In genomic region chr11:11056316-11056715, GRCh38 we compare ENCODE assay signal across 22 cellular contexts.
A peak's percentile ranks its signal among the peaks of the same experiment; 100 is the strongest.
DNase-seq lines count a peak whose midpoint lies in the region; ATAC-seq, FAIRE-seq and TF ChIP-seq lines count a peak whose summit lies in the region.
"Had no signal": no experiment of that assay in that cellular context is flagged by ENCODE, and none has a peak within 500 bp of the region (broad histone marks: within the 10 kb centered on the region; RNA-seq: fewer than 3 reads in every experiment).

No MANE protein-coding gene starts in this region.

- ATAC-seq in A549 (no peak), K562 (no peak), psoas muscle (peak; percentile 82 to 90 (median 86)), gastrocnemius medialis (peak; percentile 83 to 86), HG02840 (IDR thresholded peaks at IDR 0.05; ENCODE audit: low FRiP score, unreplicated experiment) (no peak)
- no peak for ATAC-seq in stimulated activated naive B cell treated with anti-CD40 and anti-IgM and Interleukin-4, amounts not matched to agents 10 μg/mL and 1 μg/mL and 100 μg/mL, for 72 hours (replicated peaks)

- POLR2A ChIA-PET in A549 (lab: Yijun Ruan, JAX), result no interaction called here
- POLR2A ChIA-PET in K562 (lab: Yijun Ruan, JAX), result interaction anchor here (0.9 kb wide), 1 partner anchor 10 kb away, joined by 3 read pairs; no protein-coding TSS in a partner anchor
- POLR2A ChIA-PET in GM10248 (lab: Yijun Ruan, JAX), result no interaction called here

- no peaks in the 10 kb centered on the region for H3K79me2 ChIP-seq in K562 (ENCODE audit: control insufficient read depth, insufficient read depth, low read length)

- no peaks in the 10 kb centered on the region for H4K20me1 ChIP-seq in K562 (replicated peaks; ENCODE audit: control insufficient read depth, insufficient read depth, low read length)
- H4K20me1 ChIP-seq: BLaER1 treated with 17β-estradiol and CSF1 and Interleukin-3, amounts not matched to agents 10 nM and 100 nM had no signal

- in situ Hi-C loops in K562 (cut with MboI), result no loop called here
- in situ Hi-C loops in gastrocnemius medialis (cut with MboI; ENCODE audit: low sequenced_read_pairs in 4 of 4), result no loop called here

- peaks cover 0 to 4% of the 10 kb centered on the region in 2 donors for H3K36me3 Mint-ChIP-seq in stimulated activated naive B cell treated with anti-CD40 and anti-IgM and Interleukin-4, amounts not matched to agents 10 μg/mL and 1 μg/mL and 100 μg/mL, for 72 hours
- H3K36me3 Mint-ChIP-seq: CD14-positive monocyte had no signal

- H3K4me1 Mint-ChIP-seq in stimulated activated naive B cell treated with anti-CD40 and anti-IgM and Interleukin-4, amounts not matched to agents 10 μg/mL and 1 μg/mL and 100 μg/mL, for 72 hours, result no peaks in the 10 kb centered on the region
- H3K4me1 Mint-ChIP-seq: CD14-positive monocyte; CD4-positive, alpha-beta memory T cell had no signal

- WGBS in A549 (ENCODE audit: missing lambda C conversion rate), result 0% methylated on average over 1 of the region's 1 CpG
- 7% methylated on average over 1 of the region's 1 CpG for WGBS in K562 (ENCODE audit: insufficient coverage, low coverage, missing lambda C conversion rate)
- whole genome bisulfite sequencing in psoas muscle, 3 donors, result 27 to 41% (median 34%) methylated on average over 1 of the region's 1 CpG

- no peak overlapping the region for H3K4me3 Mint-ChIP-seq in stimulated activated naive B cell treated with anti-CD40 and anti-IgM and Interleukin-4, amounts not matched to agents 10 μg/mL and 1 μg/mL and 100 μg/mL, for 72 hours
- H3K4me3 Mint-ChIP-seq: CD14-positive monocyte; CD4-positive, alpha-beta memory T cell had no signal

- no peaks in the 10 kb centered on the region for H3K9me1 ChIP-seq in K562 (ENCODE audit: control insufficient read depth, insufficient read depth, low read length)

- no peaks in the 10 kb centered on the region for H3K4me1 ChIP-seq in A549
- no peaks in the 10 kb centered on the region for H3K4me1 ChIP-seq in K562 (replicated peaks in 1 of 2; ENCODE audit: control insufficient read depth in 2 of 2, insufficient read depth in 2 of 2, low read length in 2 of 2)
- H3K4me1 ChIP-seq in psoas muscle, result peaks cover 8% of the 10 kb centered on the region
- peaks cover 11 to 18% of the 10 kb centered on the region in 2 donors for H3K4me1 ChIP-seq in gastrocnemius medialis
- H3K4me1 ChIP-seq: BE2C had no signal

- H3K27ac ChIP-seq in A549, result no peak overlapping the region
- H3K27ac ChIP-seq in K562 (ENCODE audit: extremely low read depth, low read depth, low read length), result no peak overlapping the region
- peak overlapping the region; percentile 53 for H3K27ac ChIP-seq in psoas muscle
- peak overlapping the region; percentile 42 to 74 (median 62) for H3K27ac ChIP-seq in gastrocnemius medialis
- H3K27ac ChIP-seq: BLaER1 treated with 17β-estradiol and CSF1 and Interleukin-3, amounts not matched to agents 10 nM and 100 nM; GM23248 had no signal

- FAIRE-seq in A549 (lab: Jason Lieb, UNC), result no peak
- FAIRE-seq in K562 (lab: Jason Lieb, UNC), result no peak
- FAIRE-seq: H1 had no signal

- H3K4me3 ChIP-seq in A549 (no peak overlapping the region), K562 (no peak overlapping the region), psoas muscle (no peak overlapping the region), gastrocnemius medialis (no peak overlapping the region)
- H3K4me3 ChIP-seq: BLaER1 treated with 17β-estradiol and CSF1 and Interleukin-3, amounts not matched to agents 10 nM and 100 nM; GM23248 had no signal

- no peak overlapping the region for H3K27ac Mint-ChIP-seq in stimulated activated naive B cell treated with anti-CD40 and anti-IgM and Interleukin-4, amounts not matched to agents 10 μg/mL and 1 μg/mL and 100 μg/mL, for 72 hours
- H3K27ac Mint-ChIP-seq: CD14-positive monocyte; CD4-positive, alpha-beta memory T cell had no signal

- no peak overlapping the region for H3K9ac ChIP-seq in K562 (ENCODE audit: insufficient read depth in 1 of 2, low read depth in 2 of 2, low read length in 2 of 2)
- H3K9ac ChIP-seq: BLaER1 treated with 17β-estradiol and CSF1 and Interleukin-3, amounts not matched to agents 10 nM and 100 nM; GM23248 had no signal

- TF ChIP-seq RAD21 in A549 (conservative IDR thresholded peaks at IDR 0.05 in 1 of 2, IDR thresholded peaks at IDR 0.05 in 1 of 2) (no peak), K562 (CRISPR knock-in tag; conservative IDR thresholded peaks at IDR 0.05 in 1 of 2, IDR thresholded peaks at IDR 0.05 in 1 of 2) (no peak)

- no peak for DNase-seq in A549 (ENCODE audit: low read depth in 1 of 2, low spot score in 1 of 2)
- DNase-seq in K562 (ENCODE audit: extremely low read depth in 1 of 4, low spot score in 3 of 4), result no peak
- DNase-seq in psoas muscle, result no peak
- no peak for DNase-seq in gastrocnemius medialis
- no peak for DNase-seq in GM10248 (ENCODE audit: extremely low spot score)
- no peak for DNase-seq in stimulated activated naive B cell treated with anti-CD40 and anti-IgM and Interleukin-4, amounts not matched to agents 10 μg/mL and 1 μg/mL and 100 μg/mL, for 72 hours
- DNase-seq in NCI-H1417 (lab: John Stamatoyannopoulos, UW), result no peak
- DNase-seq: 8988T; BE2C; Calu3; CD4-positive, alpha-beta memory T cell; COR-L47; DMS53; DMS79 treated with DMSO at 0.1 percent for 48 hours; GF-D8; GM23248; H7; HCEC 1CT had no signal

- H2AFZ ChIP-seq in K562 (ENCODE audit: low read depth, low read length), result no peak overlapping the region
- H2AFZ ChIP-seq: GM23248 had no signal

- H3K27me3 Mint-ChIP-seq in stimulated activated naive B cell treated with anti-CD40 and anti-IgM and Interleukin-4, amounts not matched to agents 10 μg/mL and 1 μg/mL and 100 μg/mL, for 72 hours, result peaks cover 38 to 42% of the 10 kb centered on the region in 2 donors

- no peak for TF ChIP-seq CTCF in A549 (IDR thresholded peaks at IDR 0.05)
- no peak for TF ChIP-seq CTCF in K562 (IDR thresholded peaks at IDR 0.05 in 2 of 3, conservative IDR thresholded peaks at IDR 0.05 in 1 of 3; ENCODE audit: insufficient read depth in 2 of 3, low read depth in 1 of 3, low read length in 3 of 3)
- no peak for TF ChIP-seq CTCF in psoas muscle (IDR thresholded peaks at IDR 0.05)
- TF ChIP-seq CTCF in gastrocnemius medialis (IDR thresholded peaks at IDR 0.05 in 4 of 5, conservative IDR thresholded peaks at IDR 0.05 in 1 of 5), result no peak
- no peak for TF ChIP-seq CTCF in GM10248 (IDR thresholded peaks at IDR 0.05; ENCODE audit: control extremely low read depth, extremely low read depth, low read depth, missing control alignments)

- TF ChIP-seq POLR2A in A549 (IDR thresholded peaks at IDR 0.05; ENCODE audit: low read length) (no peak), K562 (conservative IDR thresholded peaks at IDR 0.05) (no peak), gastrocnemius medialis (IDR thresholded peaks at IDR 0.05) (no peak)

- H3K27me3 ChIP-seq in K562 (ENCODE audit: control insufficient read depth in 2 of 2, insufficient read depth in 2 of 2, low read length in 2 of 2), result no peaks in the 10 kb centered on the region
- H3K27me3 ChIP-seq in psoas muscle (ENCODE audit: insufficient read depth in 3 of 3, low read length in 2 of 3), result no peaks in the 10 kb centered on the region
- no peaks in the 10 kb centered on the region for H3K27me3 ChIP-seq in gastrocnemius medialis
- H3K27me3 ChIP-seq: BE2C; BLaER1 treated with 17β-estradiol and CSF1 and Interleukin-3, amounts not matched to agents 10 nM and 100 nM had no signal

- H3K9me3 ChIP-seq in A549, result peaks cover 37% of the 10 kb centered on the region
- H3K9me3 ChIP-seq in K562 (replicated peaks; ENCODE audit: control insufficient read depth, insufficient read depth, low read depth, low read length), result 0 out of 2 replicates have a peak, but pooled peaks cover 2% of the 10 kb centered on the region
- H3K9me3 ChIP-seq in psoas muscle, result peaks cover 20% of the 10 kb centered on the region
- no peaks in the 10 kb centered on the region for H3K9me3 ChIP-seq in gastrocnemius medialis
- H3K9me3 ChIP-seq: BE2C had no signal

- H3K4me2 ChIP-seq in A549 (no peak overlapping the region), K562 (ENCODE audit: insufficient read depth, low read length) (no peak overlapping the region)

- intact Hi-C loops in K562 (cut with micrococcal nuclease) (no loop called here), psoas muscle (cut with DNase I) (loop anchor here in 1 of 2 donors (5.0 kb wide), 1 partner anchor 91 kb away; no protein-coding TSS in a partner anchor), gastrocnemius medialis (cut with DNase I; ENCODE audit: low total_unique reads) (loop anchor here (2.0 to 5.0 kb wide), 2 partner anchors 18 to 91 kb away; no protein-coding TSS in a partner anchor)

- CTCF ChIA-PET in A549 (lab: Yijun Ruan, JAX), result interaction anchor here (0.6 to 3.2 kb wide), 5 partner anchors 19 to 731 kb away, joined by 3 to 13 read pairs (median 3); no protein-coding TSS in a partner anchor
- CTCF ChIA-PET in K562 (lab: Yijun Ruan, JAX; ENCODE audit: low intra/inter-chr PET ratio), result no interaction called here
- CTCF ChIA-PET in GM10248 (lab: Yijun Ruan, JAX), result interaction anchor here (1.4 kb wide), 1 partner anchor 11 kb away, joined by 4 read pairs; no protein-coding TSS in a partner anchor

- BruUV-seq in K562 (replicated peaks; lab: Mats Ljungman, UMichigan), result no TSS peak

- H3K36me3 ChIP-seq in K562 (ENCODE audit: control insufficient read depth, insufficient read depth, low read length) (no peaks in the 10 kb centered on the region), psoas muscle (ENCODE audit: insufficient read depth in 1 of 2, low read depth in 1 of 2) (no peaks in the 10 kb centered on the region), gastrocnemius medialis (no peaks in the 10 kb centered on the region)
- H3K36me3 ChIP-seq: BE2C; BLaER1 treated with 17β-estradiol and CSF1 and Interleukin-3, amounts not matched to agents 10 nM and 100 nM had no signal

- H3K9me3 Mint-ChIP-seq in stimulated activated naive B cell treated with anti-CD40 and anti-IgM and Interleukin-4, amounts not matched to agents 10 μg/mL and 1 μg/mL and 100 μg/mL, for 72 hours, result peaks cover 12 to 23% of the 10 kb centered on the region in 2 donors

- TF ChIP-seq EP300 in A549 (IDR thresholded peaks at IDR 0.05) (no peak), K562 (IDR thresholded peaks at IDR 0.05; ENCODE audit: low read length) (no peak)

TF ChIP-seq in A549, 52 proteins besides CTCF, POLR2A, EP300 and RAD21:
- TF ChIP-seq MAFK (IDR thresholded peaks at IDR 0.05; ENCODE audit: partially characterized antibody) (peak; percentile 44), TFCP2L1 (CRISPR knock-in tag; IDR thresholded peaks at IDR 0.05) (no peak)

TF ChIP-seq in K562, 482 proteins besides CTCF, POLR2A, EP300 and RAD21:
- TF ChIP-seq ZNF212 (CRISPR knock-in tag; IDR thresholded peaks at IDR 0.05), result no peak
- TF ChIP-seq ZNF316 (IDR thresholded peaks at IDR 0.05), result peak; percentile 8; the same call in 1 of the 2 replicates

Comparison
In these comparisons a context has a peak if more than half of its experiments do, and no peak if none do; other contexts are left out.
1. ATAC-seq: peak in psoas muscle (4 of 4) and gastrocnemius medialis (2 of 2); none in A549 (0 of 2), K562 (single experiment), stimulated activated naive B cell treated with anti-CD40 and anti-IgM and Interleukin-4, amounts not matched to agents 10 μg/mL and 1 μg/mL and 100 μg/mL, for 72 hours (0 of 2) and HG02840 (single experiment).
2. H3K27ac ChIP-seq: peak in psoas muscle (single experiment) and gastrocnemius medialis (4 of 4); none in A549 (0 of 2) and K562 (single experiment).
3. Of the 35 proteins assayed by ChIP-seq in both K562 and A549: peak only in K562: none; only in A549: MAFK; in both: none; in neither: 34.